Comparison of ENCODE assay signal across 32 cellular contexts in genomic region chr1:111285879-111286278, GRCh38. TPM values are rescaled to one million over a fixed set of nuclear protein-coding genes. Genes with fewer than 3 reads are reported as not detected.
"Had no signal": no experiment of that assay in that cellular context is flagged by ENCODE, and none has a peak within 500 bp of the region (broad histone marks: within the 10 kb centered on the region; RNA-seq: fewer than 3 reads in every experiment).

No MANE protein-coding gene starts in this region.

- H3K9me3 Mint-ChIP-seq: activated CD4-positive, alpha-beta T cell treated with anti-CD3 and anti-CD28 coated beads, Interleukin-2, amount 10 ng/mL, durations not matched to agents 7 days and 5 days; activated naive CD4-positive, alpha-beta T cell treated with anti-CD3 and anti-CD28 coated beads, Interleukin-2, amount 50 U/mL, for 24 hours; activated naive CD8-positive, alpha-beta T cell treated with anti-CD3 and anti-CD28 coated beads, Interleukin-2, amount 10 ng/mL, durations not matched to agents 7 days and 5 days; activated T-cell treated with anti-CD3 and anti-CD28 coated beads, Interleukin-2, amount 50 U/mL, for 24 hours; activated T-helper 2 cell treated with anti-CD3 and anti-CD28 coated beads, Interferon-gamma antibody, Interleukin-2, Interleukin-4, amounts not matched to agents 10 μg/mL and 5 μg/mL and 100 μg/mL, durations not matched to agents 14 hours and 24 hours and 36 hours; central memory CD8-positive, alpha-beta T cell; T-helper 1 cell treated with Interleukin-12 subunit alpha and Interleukin-12 subunit beta and Interleukin-4 antibody, amounts not matched to agents 30 μg/mL and 1 μg/mL, for 36 hours; T-helper 2 cell treated with Interferon-gamma antibody and Interleukin-4, amounts not matched to agents 5 μg/mL and 100 μg/mL, for 36 hours had no signal

- H3K4me2 ChIP-seq: SK-N-SH had no signal

- ATAC-seq: activated CD4-positive, alpha-beta T cell treated with anti-CD3 and anti-CD28 coated beads for 36 hours; activated CD4-positive, CD25-positive, alpha-beta regulatory T cell treated with anti-CD3 and anti-CD28 coated beads, Interleukin-2, amount 50 U/mL, for 24 hours; activated CD8-positive, alpha-beta T cell treated with anti-CD3 and anti-CD28 coated beads, Interleukin-2, amount 10 ng/mL, durations not matched to agents 7 days and 5 days; PC-3 had no signal

- H3K4me1 ChIP-seq: ascending aorta, Peyer's patch, SJSA1 had no signal

- H3K36me3 ChIP-seq: ascending aorta, cardiac muscle cell, Peyer's patch, SJSA1 had no signal

- H3K27ac ChIP-seq: ascending aorta, cardiac muscle cell, Peyer's patch, SJSA1 had no signal

- H3K4me1 Mint-ChIP-seq: activated CD4-positive, alpha-beta T cell treated with anti-CD3 and anti-CD28 coated beads for 36 hours; activated CD4-positive, alpha-beta T cell treated with anti-CD3 and anti-CD28 coated beads, Interleukin-2, amount 10 ng/mL, durations not matched to agents 7 days and 5 days; activated naive CD4-positive, alpha-beta T cell treated with anti-CD3 and anti-CD28 coated beads, Interleukin-2, amount 50 U/mL, for 24 hours; activated naive CD8-positive, alpha-beta T cell treated with anti-CD3 and anti-CD28 coated beads, Interleukin-2, amount 10 ng/mL, durations not matched to agents 7 days and 5 days; central memory CD8-positive, alpha-beta T cell had no signal

- H3K9ac ChIP-seq: SK-N-SH had no signal

- H3K9me3 ChIP-seq: ascending aorta, Peyer's patch, SJSA1, SK-N-SH had no signal

- H3K4me3 ChIP-seq: ascending aorta, cardiac muscle cell, Peyer's patch, SJSA1 had no signal

- H3K27me3 ChIP-seq: ascending aorta, cardiac muscle cell, Peyer's patch had no signal

- H3K27ac Mint-ChIP-seq: activated CD4-positive, alpha-beta T cell treated with anti-CD3 and anti-CD28 coated beads for 36 hours; activated CD4-positive, alpha-beta T cell treated with anti-CD3 and anti-CD28 coated beads, Interleukin-2, amount 10 ng/mL, durations not matched to agents 7 days and 5 days; activated CD8-positive, alpha-beta T cell treated with anti-CD3 and anti-CD28 coated beads, Interleukin-2, amount 10 ng/mL, durations not matched to agents 7 days and 5 days; activated naive CD4-positive, alpha-beta T cell treated with anti-CD3 and anti-CD28 coated beads, Interleukin-2, amount 50 U/mL, for 24 hours; activated naive CD8-positive, alpha-beta T cell treated with anti-CD3 and anti-CD28 coated beads, Interleukin-2, amount 10 ng/mL, durations not matched to agents 7 days and 5 days; activated T-cell treated with anti-CD3 and anti-CD28 coated beads, Interleukin-2, amount 50 U/mL, for 24 hours; activated T-helper 2 cell treated with anti-CD3 and anti-CD28 coated beads, Interferon-gamma antibody, Interleukin-2, Interleukin-4, amounts not matched to agents 10 μg/mL and 5 μg/mL and 100 μg/mL, durations not matched to agents 14 hours and 24 hours and 36 hours; T-helper 1 cell treated with Interleukin-12 subunit alpha and Interleukin-12 subunit beta and Interleukin-4 antibody, amounts not matched to agents 30 μg/mL and 1 μg/mL, for 36 hours; T-helper 2 cell treated with Interferon-gamma antibody and Interleukin-4, amounts not matched to agents 5 μg/mL and 100 μg/mL, for 36 hours had no signal

- DNase-seq: activated CD4-positive, alpha-beta T cell treated with anti-CD3 and anti-CD28 coated beads for 36 hours; activated CD4-positive, alpha-beta T cell treated with anti-CD3 and anti-CD28 coated beads, Interleukin-2, amount 10 ng/mL, durations not matched to agents 7 days and 5 days; activated CD4-positive, alpha-beta T cell treated with anti-CD3 and anti-CD28 coated beads, Interleukin-2, amount 50 U/mL, for 48 hours; activated CD8-positive, alpha-beta T cell treated with anti-CD3 and anti-CD28 coated beads, Interleukin-2, amount 10 ng/mL, durations not matched to agents 7 days and 5 days; activated gamma-delta T cell; activated naive CD4-positive, alpha-beta T cell treated with Interleukin-2 at 50 U/mL for 16 hours; activated naive CD8-positive, alpha-beta T cell treated with anti-CD3 and anti-CD28 coated beads, Interleukin-2, amount 10 ng/mL, durations not matched to agents 7 days and 5 days; activated T-cell treated with anti-CD3 and anti-CD28 coated beads, Interleukin-2, amount 50 U/mL, for 24 hours; amygdala; Karpas-422; NCI-H1105; NCI-H1417 treated with DMSO at 0.1 percent for 48 hours; NCI-H187 treated with DMSO at 0.1 percent for 48 hours; NCI-H2081 treated with DMSO at 0.1 percent for 48 hours; NCI-H345; NCI-H524 treated with DMSO at 0.1 percent for 48 hours; PC-3; Peyer's patch; RPMI8226; SHP77 treated with DMSO at 0.1 percent for 48 hours; SK-N-SH had no signal

- H3K27me3 Mint-ChIP-seq: activated CD4-positive, alpha-beta T cell treated with anti-CD3 and anti-CD28 coated beads for 36 hours; activated CD4-positive, alpha-beta T cell treated with anti-CD3 and anti-CD28 coated beads, Interleukin-2, amount 10 ng/mL, durations not matched to agents 7 days and 5 days; activated naive CD4-positive, alpha-beta T cell treated with anti-CD3 and anti-CD28 coated beads, Interleukin-2, amount 50 U/mL, for 24 hours; activated naive CD8-positive, alpha-beta T cell treated with anti-CD3 and anti-CD28 coated beads, Interleukin-2, amount 10 ng/mL, durations not matched to agents 7 days and 5 days; activated T-cell treated with anti-CD3 and anti-CD28 coated beads, Interleukin-2, amount 50 U/mL, for 24 hours; central memory CD8-positive, alpha-beta T cell had no signal

- H3K4me3 Mint-ChIP-seq: activated CD4-positive, alpha-beta T cell treated with anti-CD3 and anti-CD28 coated beads for 36 hours; activated CD4-positive, alpha-beta T cell treated with anti-CD3 and anti-CD28 coated beads, Interleukin-2, amount 10 ng/mL, durations not matched to agents 7 days and 5 days; activated CD8-positive, alpha-beta T cell treated with anti-CD3 and anti-CD28 coated beads, Interleukin-2, amount 10 ng/mL, durations not matched to agents 7 days and 5 days; activated naive CD4-positive, alpha-beta T cell treated with anti-CD3 and anti-CD28 coated beads, Interleukin-2, amount 50 U/mL, for 24 hours; activated naive CD8-positive, alpha-beta T cell treated with anti-CD3 and anti-CD28 coated beads, Interleukin-2, amount 10 ng/mL, durations not matched to agents 7 days and 5 days; activated T-cell treated with anti-CD3 and anti-CD28 coated beads, Interleukin-2, amount 50 U/mL, for 24 hours; central memory CD8-positive, alpha-beta T cell; T-helper 1 cell treated with Interleukin-12 subunit alpha and Interleukin-12 subunit beta and Interleukin-4 antibody, amounts not matched to agents 30 μg/mL and 1 μg/mL, for 36 hours; T-helper 2 cell treated with Interferon-gamma antibody and Interleukin-4, amounts not matched to agents 5 μg/mL and 100 μg/mL, for 36 hours had no signal

- H3K36me3 Mint-ChIP-seq: activated naive CD4-positive, alpha-beta T cell treated with anti-CD3 and anti-CD28 coated beads, Interleukin-2, amount 50 U/mL, for 24 hours; activated naive CD8-positive, alpha-beta T cell treated with anti-CD3 and anti-CD28 coated beads, Interleukin-2, amount 10 ng/mL, durations not matched to agents 7 days and 5 days had no signal

RNA-seq across cellular contexts. Expression of gene CHIA, which starts 4.8 kb away (rescaled TPM):
- total RNA-seq: activated CD4-positive, alpha-beta T cell treated with anti-CD3 and anti-CD28 coated beads for 36 hours; activated CD4-positive, alpha-beta T cell treated with anti-CD3 and anti-CD28 coated beads, Interleukin-2, amount 10 ng/mL, durations not matched to agents 7 days and 5 days; activated CD8-positive, alpha-beta T cell treated with anti-CD3 and anti-CD28 coated beads, Interleukin-2, amount 10 ng/mL, durations not matched to agents 7 days and 5 days; activated naive CD8-positive, alpha-beta T cell treated with anti-CD3 and anti-CD28 coated beads, Interleukin-2, amount 10 ng/mL, durations not matched to agents 7 days and 5 days; activated T-helper 2 cell treated with anti-CD3 and anti-CD28 coated beads, Interferon-gamma antibody, Interleukin-2, Interleukin-4, amounts not matched to agents 10 μg/mL and 5 μg/mL and 100 μg/mL, durations not matched to agents 14 hours and 24 hours and 36 hours; ascending aorta; cardiac muscle cell; MCF 10A; NCI-H460; PC-3; Peyer's patch; SJSA1 had no signal
- polyA plus RNA-seq: cardiac muscle cell, SK-N-SH had no signal

RNA-seq across cellular contexts. Expression of gene CHI3L2, which starts 58.4 kb away (rescaled TPM):
- total RNA-seq: cardiac muscle cell, SJSA1 had no signal
